Comparison of ENCODE assay signal across 8 cellular contexts in the genomic region with DNA sequence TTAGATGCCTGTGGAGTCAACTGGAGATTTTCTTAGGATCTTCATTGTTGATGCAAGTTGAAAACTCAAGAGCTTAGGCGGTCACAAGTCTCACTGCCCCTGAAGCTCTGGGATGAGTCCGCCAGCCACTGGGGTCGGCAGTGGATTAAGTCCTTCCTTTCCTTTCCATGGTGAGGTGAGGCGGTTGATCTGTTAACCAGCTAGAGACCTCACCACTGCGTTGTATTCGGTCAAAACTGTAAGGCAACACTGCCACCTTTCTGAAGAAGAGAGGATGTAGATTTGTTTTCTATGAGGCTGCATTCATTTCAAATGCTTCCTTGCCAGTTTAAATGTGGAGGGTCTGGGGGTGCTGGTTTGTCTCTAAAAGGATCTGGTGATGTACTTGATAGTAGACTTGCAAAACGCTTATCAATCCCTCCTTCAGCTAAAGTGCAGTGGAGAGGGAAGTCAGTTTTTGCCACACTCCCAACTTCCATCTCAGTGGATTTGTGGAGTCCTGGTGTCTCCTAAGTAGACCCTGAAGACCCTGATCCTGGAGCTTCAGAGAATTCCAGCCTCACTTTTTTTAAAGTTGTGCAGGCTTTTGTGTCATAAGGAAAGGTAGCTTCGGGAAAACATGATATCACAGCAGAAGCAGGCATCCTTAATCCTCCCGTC. TPM values are rescaled to one million over a fixed set of nuclear protein-coding genes. Genes with fewer than 3 reads are reported as not detected.
DNase-seq lines count a peak whose midpoint lies in the region; ATAC-seq, FAIRE-seq and TF ChIP-seq lines count a peak whose summit lies in the region.

No MANE protein-coding gene starts in this region.

- intact Hi-C loops in prostate gland (cut with DNase I) = loop anchor here (1.0 to 10.0 kb wide), 5 partner anchors 75 to 487 kb away; no protein-coding TSS in a partner anchor

- H3K4me1 ChIP-seq in prostate gland (replicated peaks) = no peaks in the 10 kb centered on the region

- no peak for ATAC-seq in esophagus mucosa
- no peak for ATAC-seq in GM19328 (IDR thresholded peaks at IDR 0.05; ENCODE audit: unreplicated experiment)

- DNase-seq in DMS153 (lab: John Stamatoyannopoulos, UW) (peak; percentile 12), DMS153 treated with DMSO at 0.1 percent for 48 hours (lab: John Stamatoyannopoulos, UW; ENCODE audit: unreplicated experiment) (no peak), RPMI8226 (peak; percentile 17), frontal cortex (ENCODE audit: low spot score in 2 of 2) (peak; percentile 29 to 49), prostate gland (ENCODE audit: low spot score) (no peak)
- no peak for DNase-seq in NK-92 treated with Interleukin-12 subunit alpha and Interleukin-12 subunit beta, amount 100 ng/mL, for 24 hours (lab: John Stamatoyannopoulos, UW)

- no peak for FAIRE-seq in frontal cortex (lab: Jason Lieb, UNC)

- 16% methylated on average over 9 of the region's 9 CpGs for WGBS in prostate gland

- H3K27ac ChIP-seq in prostate gland = peak overlapping the region; percentile 38 to 56

- no peaks in the 10 kb centered on the region for H3K36me3 ChIP-seq in prostate gland

- no peaks in the 10 kb centered on the region for H3K9me3 ChIP-seq in prostate gland

- TF ChIP-seq POLR2A in prostate gland (IDR thresholded peaks at IDR 0.05) = no peak

- peak in 3 of 4 experiments; percentile 47 to 57 (median 56) for TF ChIP-seq CTCF in prostate gland (IDR thresholded peaks at IDR 0.05)

- no peak overlapping the region for H3K4me3 ChIP-seq in prostate gland

- peaks cover 3% of the 10 kb centered on the region for H3K27me3 ChIP-seq in prostate gland (replicated peaks; ENCODE audit: insufficient read depth)

RNA-seq across cellular contexts. Expression of gene MYOCD, which starts 1.7 kb away (rescaled TPM):
- total RNA-seq in frontal cortex (0.41 TPM), prostate gland (10 to 100 TPM in 1 of 2 donors, 1 to 10 TPM in 1; 8.5 to 43.8 TPM), esophagus mucosa (1.3 TPM)

Comparison
In these comparisons a context has a peak if more than half of its experiments do, and no peak if none do; other contexts are left out.
1. DNase-seq: peak in DMS153 (single experiment), RPMI8226 (single experiment) and frontal cortex (2 of 2); none in DMS153 treated with DMSO at 0.1 percent for 48 hours (single experiment), prostate gland (single experiment) and NK-92 treated with Interleukin-12 subunit alpha and Interleukin-12 subunit beta, amount 100 ng/mL, for 24 hours (single experiment).